ENCODE assay signal across 15 cellular contexts in the genomic region with DNA sequence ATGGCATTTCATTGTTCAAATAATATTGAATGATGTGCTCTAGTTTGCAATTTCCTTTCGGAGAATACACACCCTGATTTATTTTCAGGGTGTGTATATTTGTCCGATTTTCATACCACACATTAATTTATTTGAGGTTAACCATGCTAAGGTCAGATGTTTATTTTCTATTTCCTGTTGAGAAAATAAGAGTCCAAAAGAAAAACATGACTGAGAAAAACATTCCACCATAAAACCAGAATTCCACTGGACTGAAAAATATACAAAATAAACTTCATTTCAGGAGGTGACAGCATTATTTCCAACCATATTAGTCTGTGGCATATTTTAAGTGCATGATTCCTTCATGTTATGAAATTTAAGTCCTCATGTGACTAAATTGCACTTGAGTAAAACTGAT.
A peak's percentile ranks its signal among the peaks of the same experiment; 100 is the strongest.
DNase-seq lines count a peak whose midpoint lies in the region; ATAC-seq and TF ChIP-seq lines count a peak whose summit lies in the region.
"Had no signal": no experiment of that assay in that cellular context is flagged by ENCODE, and none has a peak within 500 bp of the region (broad histone marks: within the 10 kb centered on the region; RNA-seq: fewer than 3 reads in every experiment).

No MANE protein-coding gene starts in this region.

- H3K4me1 ChIP-seq in ACC112 (ENCODE audit: control insufficient read depth, insufficient read depth, low read length, unreplicated experiment), result peaks cover 40% of the 10 kb centered on the region
- peaks cover 0 to 24% of the 10 kb centered on the region in 2 donors for H3K4me1 ChIP-seq in ascending aorta
- H3K4me1 ChIP-seq in skeletal muscle satellite cell (ENCODE audit: control insufficient read depth, insufficient read depth, low read length), result peaks cover 36% of the 10 kb centered on the region

- H3K9ac ChIP-seq in skeletal muscle satellite cell (ENCODE audit: low read depth, low read length), result peak overlapping the region; percentile 46
- H3K9ac ChIP-seq: SK-N-SH had no signal

- H3K36me3 ChIP-seq in ACC112 (ENCODE audit: insufficient read depth, low read length), result peaks cover 4% of the 10 kb centered on the region; the same call in 1 of the 2 replicates
- peaks cover 0 to 8% of the 10 kb centered on the region in 2 donors for H3K36me3 ChIP-seq in ascending aorta
- H3K36me3 ChIP-seq in skeletal muscle satellite cell (ENCODE audit: insufficient read depth, low read length), result peaks cover 19% of the 10 kb centered on the region

- intact Hi-C loops in ascending aorta (cut with DNase I) (loop anchor here (10.0 kb wide), 1 partner anchor 393 kb away; no protein-coding TSS in a partner anchor), left colon (cut with DNase I, micrococcal nuclease) (no loop called here)

- no peak for DNase-seq in ascending aorta (ENCODE audit: low spot score in 2 of 2)
- DNase-seq in left colon, result no peak
- DNase-seq in DMS53 (lab: John Stamatoyannopoulos, UW), result no peak
- DNase-seq in NK-92 treated with Interleukin-12 subunit alpha and Interleukin-12 subunit beta, amount 100 ng/mL, for 24 hours (lab: John Stamatoyannopoulos, UW), result no peak
- DNase-seq: ACHN; activated CD4-positive, alpha-beta T cell treated with anti-CD3 and anti-CD28 coated beads, Interleukin-2, amount 50 U/mL, for 4 hours; activated T-cell treated with anti-CD3 and anti-CD28 coated beads, Interleukin-2, amount 50 U/mL, for 72 hours; amniotic stem cell; KG1; NCI-H1417 treated with DMSO at 0.1 percent for 48 hours; SK-N-SH had no signal

- no peak for TF ChIP-seq CTCF in ascending aorta (IDR thresholded peaks at IDR 0.05)

- no peak overlapping the region for H2AFZ ChIP-seq in ACC112 (ENCODE audit: low read length, unreplicated experiment)

- H3K27ac ChIP-seq in ACC112 (ENCODE audit: low read depth, low read length) (peak overlapping the region; percentile 94), ascending aorta (peak overlapping the region; percentile 56 to 58)

- ATAC-seq in left colon (peak; percentile 37), GM19395 (IDR thresholded peaks at IDR 0.05; ENCODE audit: unreplicated experiment) (no peak), HG03159 (IDR thresholded peaks at IDR 0.05; ENCODE audit: unreplicated experiment) (no peak)
- ATAC-seq: activated T-cell treated with anti-CD3 and anti-CD28 coated beads, Interleukin-2, amount 50 U/mL, for 72 hours had no signal

- H3K27me3 ChIP-seq in ACC112 (ENCODE audit: insufficient read depth, low read length), result no peaks in the 10 kb centered on the region
- H3K27me3 ChIP-seq in ascending aorta, result no peaks in the 10 kb centered on the region
- no peaks in the 10 kb centered on the region for H3K27me3 ChIP-seq in skeletal muscle satellite cell (ENCODE audit: control insufficient read depth, insufficient read depth, low read length)

- H3K79me2 ChIP-seq in ACC112 (ENCODE audit: control insufficient read depth, insufficient read depth, low read length, unreplicated experiment), result no peaks in the 10 kb centered on the region

- H3K9me3 ChIP-seq in ascending aorta, result no peaks in the 10 kb centered on the region
- H3K9me3 ChIP-seq in skeletal muscle satellite cell (replicated peaks; ENCODE audit: low read length), result no peaks in the 10 kb centered on the region
- H3K9me3 ChIP-seq: SK-N-SH had no signal

- peak overlapping the region; percentile 65 for H3K4me2 ChIP-seq in skeletal muscle satellite cell (ENCODE audit: low read length)
- H3K4me2 ChIP-seq: SK-N-SH had no signal

- H3K4me3 ChIP-seq in ACC112 (ENCODE audit: low read depth, low read length) (peak overlapping the region; percentile 32), ascending aorta (no peak overlapping the region), skeletal muscle satellite cell (ENCODE audit: low read length) (no peak overlapping the region)
